ENCODE assay signal across 10 cellular contexts in the genomic region with DNA sequence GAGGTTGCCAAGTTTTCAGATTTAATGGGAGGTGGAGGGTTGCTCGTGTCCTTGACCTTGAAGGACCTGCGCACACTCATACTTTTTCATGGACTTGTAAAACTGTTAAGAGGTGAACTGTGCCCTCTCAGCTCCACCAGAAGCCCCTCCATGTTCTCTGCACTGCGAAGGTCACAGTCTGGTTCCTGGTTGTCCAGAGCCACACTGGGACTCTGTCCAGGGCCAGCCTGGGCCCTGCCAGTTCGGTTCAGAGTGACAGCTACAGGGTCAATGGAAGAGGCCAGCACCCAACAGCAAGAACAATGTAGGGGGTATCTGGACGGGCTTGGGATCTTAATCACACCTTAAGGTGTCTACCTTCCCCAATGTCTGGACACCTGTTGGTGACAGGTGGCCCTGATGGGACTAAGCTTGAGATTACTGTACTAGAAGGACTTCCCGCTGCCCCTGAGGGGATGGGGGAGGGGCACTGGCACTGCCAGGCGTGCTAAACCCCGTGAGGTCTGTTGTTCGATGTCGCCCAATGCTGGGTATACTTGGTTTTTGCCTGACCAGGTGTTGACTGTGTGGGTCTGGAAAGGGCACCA. TPM values are rescaled to one million over a fixed set of nuclear protein-coding genes. Genes with fewer than 3 reads are reported as not detected.
DNase-seq lines count a peak whose midpoint lies in the region; ATAC-seq, FAIRE-seq and TF ChIP-seq lines count a peak whose summit lies in the region.
"Had no signal": no experiment of that assay in that cellular context is flagged by ENCODE, and none has a peak within 500 bp of the region (broad histone marks: within the 10 kb centered on the region; RNA-seq: fewer than 3 reads in every experiment).

No MANE protein-coding gene starts in this region.

- H3K79me2 ChIP-seq in H1 (ENCODE audit: control insufficient read depth in 1 of 2, insufficient read depth in 2 of 2, low read length in 2 of 2): no peaks in the 10 kb centered on the region

- H3K4ac ChIP-seq in H1 (replicated peaks; ENCODE audit: insufficient read length, low read depth, low read length): no peak overlapping the region

- peak overlapping the region; percentile 82 for H3K4me3 Mint-ChIP-seq in activated naive CD4-positive, alpha-beta T cell treated with anti-CD3 and anti-CD28 coated beads, Interleukin-2, amount 50 U/mL, for 24 hours
- peak overlapping the region; percentile 86 to 97 (median 90) for H3K4me3 Mint-ChIP-seq in naive thymus-derived CD4-positive, alpha-beta T cell

- WGBS in H1 (ENCODE audit: extremely low coverage in 1 of 2, insufficient coverage in 1 of 2, insufficient read length in 1 of 2, insufficient replicate concordance in 2 of 2, low coverage in 1 of 2, low lambda C conversion rate in 2 of 2, missing lambda C conversion rate in 1 of 2), 2 experiments: 79% methylated on average over 10 of the region's 10 CpGs; no CpG with 5 or more reads in 1 of the 2 experiments
- 56% methylated on average over 10 of the region's 10 CpGs for WGBS in urinary bladder

- no peak overlapping the region for H4K5ac ChIP-seq in H1 (ENCODE audit: insufficient read length, low read depth, low read length)

- H3K14ac ChIP-seq in H1 (ENCODE audit: insufficient read length): no peak overlapping the region

- H3K9me3 ChIP-seq in H1 (ENCODE audit: insufficient read depth in 2 of 2, low read depth in 1 of 2, low read length in 1 of 2): peaks cover 0 to 2% of the 10 kb centered on the region in 2 experiments; a peak in 1 of 4 replicates
- H3K9me3 ChIP-seq in naive thymus-derived CD4-positive, alpha-beta T cell (ENCODE audit: control insufficient read depth in 2 of 3, low read length in 3 of 3): no peaks in the 10 kb centered on the region
- H3K9me3 ChIP-seq: SK-N-SH had no signal

- peaks cover 1% of the 10 kb centered on the region for H3K36me3 Mint-ChIP-seq in activated naive CD4-positive, alpha-beta T cell treated with anti-CD3 and anti-CD28 coated beads, Interleukin-2, amount 50 U/mL, for 24 hours
- peaks cover 0 to 8% (median 0%) of the 10 kb centered on the region in 5 donors for H3K36me3 Mint-ChIP-seq in naive thymus-derived CD4-positive, alpha-beta T cell

- H3K4me2 ChIP-seq in H1 (ENCODE audit: insufficient read depth in 1 of 2, low read depth in 2 of 2, low read length in 2 of 2): peak overlapping the region; percentile 71 to 86
- H3K4me2 ChIP-seq: SK-N-SH had no signal

- peak overlapping the region; percentile 73 for H2BK15ac ChIP-seq in H1 (ENCODE audit: low read length)

- no peaks in the 10 kb centered on the region for H3K79me1 ChIP-seq in H1 (ENCODE audit: low read depth, low read length)

- H3K23ac ChIP-seq in H1 (ENCODE audit: insufficient read length): no peak overlapping the region

- no peak for TF ChIP-seq CTCF in H1 (IDR thresholded peaks at IDR 0.05; ENCODE audit: control extremely low read depth in 1 of 3, insufficient read depth in 1 of 3, low read depth in 1 of 3, low read length in 3 of 3)

- H3K27me3 ChIP-seq in H1 (replicated peaks in 1 of 4; ENCODE audit: control insufficient read depth in 3 of 4, extremely low read depth in 1 of 4, insufficient read depth in 3 of 4, low read length in 3 of 4): peaks cover 0 to 18% (median 11%) of the 10 kb centered on the region in 4 experiments; a peak in 5 of 7 replicates
- H3K27me3 ChIP-seq in naive thymus-derived CD4-positive, alpha-beta T cell (ENCODE audit: control insufficient read depth in 2 of 2, insufficient read depth in 2 of 2, low read length in 2 of 2): no peaks in the 10 kb centered on the region

- no peak for ATAC-seq in naive thymus-derived CD4-positive, alpha-beta T cell
- no peak for ATAC-seq in HG02885 (IDR thresholded peaks at IDR 0.05; ENCODE audit: poor library complexity, unreplicated experiment)

- TF ChIP-seq RAD21 in H1 (IDR thresholded peaks at IDR 0.05 in 1 of 2, conservative IDR thresholded peaks at IDR 0.05 in 1 of 2; ENCODE audit: low read depth in 2 of 2, low read length in 2 of 2): no peak

- H3K27me3 Mint-ChIP-seq in activated naive CD4-positive, alpha-beta T cell treated with anti-CD3 and anti-CD28 coated beads, Interleukin-2, amount 50 U/mL, for 24 hours: no peaks in the 10 kb centered on the region
- H3K27me3 Mint-ChIP-seq in naive thymus-derived CD4-positive, alpha-beta T cell: peaks cover 0 to 12% (median 0%) of the 10 kb centered on the region in 5 donors

- H2AK5ac ChIP-seq in H1 (ENCODE audit: low read depth, low read length): peak overlapping the region; percentile 93; the same call in 1 of the 2 replicates

- H2BK120ac ChIP-seq in H1 (replicated peaks; ENCODE audit: low read depth, low read length): peak overlapping the region; percentile 24

- peak overlapping the region; percentile 54; the same call in 1 of the 2 replicates for H2BK5ac ChIP-seq in H1 (ENCODE audit: low read depth, low read length)

- no peak for TF ChIP-seq POLR2A in H1 (IDR thresholded peaks at IDR 0.05; ENCODE audit: control extremely low read depth in 1 of 2, low read depth in 2 of 2, low read length in 2 of 2)

- no peak for TF ChIP-seq EP300 in H1 (IDR thresholded peaks at IDR 0.05; ENCODE audit: borderline replicate concordance in 1 of 2, low read depth in 2 of 2, low read length in 2 of 2)

- DNase-seq in activated naive CD4-positive, alpha-beta T cell treated with Interleukin-2 at 50 U/mL for 16 hours: no peak
- DNase-seq in H1 (ENCODE audit: low read depth in 1 of 2, low spot score in 2 of 2): no peak
- DNase-seq in naive thymus-derived CD4-positive, alpha-beta T cell: peak in 4 of 9 donors; percentile 7 to 17 (median 12)
- DNase-seq in GF-D8 (lab: John Stamatoyannopoulos, UW): no peak
- DNase-seq in DMS114 treated with DMSO at 0.1 percent for 48 hours (lab: John Stamatoyannopoulos, UW; ENCODE audit: unreplicated experiment): no peak
- DNase-seq: SK-N-SH had no signal

- peak overlapping the region; percentile 36 to 57 (median 44); a peak in 7 of 8 replicates for H3K4me3 ChIP-seq in H1 (ENCODE audit: extremely low read depth in 1 of 4, insufficient read depth in 2 of 4, low read depth in 3 of 4, low read length in 4 of 4)
- H3K4me3 ChIP-seq in naive thymus-derived CD4-positive, alpha-beta T cell (ENCODE audit: low read length): peak overlapping the region; percentile 68
- peak overlapping the region; percentile 20 for H3K4me3 ChIP-seq in urinary bladder (ENCODE audit: low read depth, low read length)

- H2AFZ ChIP-seq in H1 (ENCODE audit: low read length): 0 out of 2 replicates have a peak overlapping the region, but pooled peaks have one; percentile 95

- H3K27ac Mint-ChIP-seq in activated naive CD4-positive, alpha-beta T cell treated with anti-CD3 and anti-CD28 coated beads, Interleukin-2, amount 50 U/mL, for 24 hours: peak overlapping the region; percentile 99
- H3K27ac Mint-ChIP-seq in naive thymus-derived CD4-positive, alpha-beta T cell: peak overlapping the region; percentile 92 to 99 (median 97)

- peak overlapping the region in 3 of 4 experiments; percentile 30 to 36 (median 31); a peak in 5 of 7 replicates for H3K9ac ChIP-seq in H1 (replicated peaks in 1 of 4; ENCODE audit: extremely low read depth in 1 of 4, low read depth in 3 of 4, low read length in 3 of 4)
- H3K9ac ChIP-seq: SK-N-SH had no signal

- peak overlapping the region; percentile 98 for H2BK20ac ChIP-seq in H1 (ENCODE audit: low read length)

- H3K23me2 ChIP-seq in H1 (ENCODE audit: low read depth, low read length): peaks cover 4% of the 10 kb centered on the region; the same call in 1 of the 2 replicates

- H3K9me3 Mint-ChIP-seq in activated naive CD4-positive, alpha-beta T cell treated with anti-CD3 and anti-CD28 coated beads, Interleukin-2, amount 50 U/mL, for 24 hours: no peaks in the 10 kb centered on the region
- H3K9me3 Mint-ChIP-seq in naive thymus-derived CD4-positive, alpha-beta T cell: peaks cover 0 to 7% (median 1%) of the 10 kb centered on the region in 11 donors

- H4K8ac ChIP-seq in H1 (ENCODE audit: extremely low read depth, insufficient read depth, low read length): no peak overlapping the region

- H3K36me3 ChIP-seq in H1 (ENCODE audit: control insufficient read depth in 2 of 4, insufficient read depth in 4 of 4, low read length in 3 of 4) (no peaks in the 10 kb centered on the region), urinary bladder (ENCODE audit: insufficient read depth) (no peaks in the 10 kb centered on the region)
- no peaks in the 10 kb centered on the region for H3K36me3 ChIP-seq in naive thymus-derived CD4-positive, alpha-beta T cell (ENCODE audit: control insufficient read depth in 2 of 3, insufficient read depth in 3 of 3, low read length in 3 of 3)

- FAIRE-seq in H1 (lab: Jason Lieb, UNC): no peak
- FAIRE-seq: frontal cortex had no signal

- peaks cover 65% of the 10 kb centered on the region for H3K4me1 Mint-ChIP-seq in activated naive CD4-positive, alpha-beta T cell treated with anti-CD3 and anti-CD28 coated beads, Interleukin-2, amount 50 U/mL, for 24 hours
- peaks cover 45 to 70% (median 60%) of the 10 kb centered on the region in 7 donors for H3K4me1 Mint-ChIP-seq in naive thymus-derived CD4-positive, alpha-beta T cell

- H3K18ac ChIP-seq in H1 (ENCODE audit: extremely low read depth, low read length): peak overlapping the region; percentile 44; the same call in 1 of the 2 replicates

- H4K91ac ChIP-seq in H1 (replicated peaks; ENCODE audit: insufficient read length, low read length): no peak overlapping the region

- no peak overlapping the region for H3K56ac ChIP-seq in H1 (replicated peaks; ENCODE audit: insufficient read length, low read depth, low read length)

- CTCF ChIA-PET in H1 (lab: Charles Lee; ENCODE audit: partially characterized antibody): interaction anchor here (0.6 to 2.4 kb wide), 10 partner anchors 10 to 183 kb away, joined by 3 to 11 read pairs (median 4); a partner anchor contains a TSS
- CTCF ChIA-PET in naive thymus-derived CD4-positive, alpha-beta T cell (lab: Charles Lee): interaction anchor here (0.7 to 1.9 kb wide), 5 partner anchors 15 to 77 kb away, joined by 3 to 12 read pairs (median 5); a partner anchor contains a TSS

- H3K27ac ChIP-seq in H1 (ENCODE audit: low read depth, low read length) (peak overlapping the region; percentile 25; the same call in 1 of the 2 replicates), urinary bladder (ENCODE audit: low read depth) (peak overlapping the region; percentile 80)
- H3K27ac ChIP-seq in naive thymus-derived CD4-positive, alpha-beta T cell (ENCODE audit: low read depth, low read length): peak overlapping the region; percentile 79

- POLR2A ChIA-PET in H1 (lab: Charles Lee; ENCODE audit: partially characterized antibody): interaction anchor here (0.8 to 2.0 kb wide), 8 partner anchors 9 to 79 kb away, joined by 3 to 11 read pairs (median 5); a partner anchor contains a TSS
- POLR2A ChIA-PET in naive thymus-derived CD4-positive, alpha-beta T cell (lab: Charles Lee): interaction anchor here (0.6 to 4.8 kb wide), 12 partner anchors 14 to 394 kb away, joined by 3 to 44 read pairs (median 4); a partner anchor contains a TSS

- H2BK12ac ChIP-seq in H1 (ENCODE audit: low read depth, low read length): peak overlapping the region; percentile 89; the same call in 1 of the 2 replicates

- intact Hi-C loops in naive thymus-derived CD4-positive, alpha-beta T cell (cut with micrococcal nuclease): loop anchor here (2.0 to 10.0 kb wide), 8 partner anchors 47 to 799 kb away; a partner anchor contains a TSS

- peaks cover 11 to 23% (median 17%) of the 10 kb centered on the region in 4 experiments for H3K4me1 ChIP-seq in H1 (replicated peaks in 1 of 4; ENCODE audit: control insufficient read depth in 3 of 4, insufficient read depth in 4 of 4, low read length in 3 of 4)
- H3K4me1 ChIP-seq in naive thymus-derived CD4-positive, alpha-beta T cell (ENCODE audit: control insufficient read depth in 2 of 2, insufficient read depth in 2 of 2, low read length in 2 of 2): peaks cover 48 to 56% of the 10 kb centered on the region in 2 donors
- H3K4me1 ChIP-seq in urinary bladder (ENCODE audit: insufficient read depth): no peaks in the 10 kb centered on the region

- no peaks in the 10 kb centered on the region for H4K20me1 ChIP-seq in H1 (replicated peaks in 1 of 2; ENCODE audit: control insufficient read depth in 1 of 2, insufficient read depth in 2 of 2, low read length in 2 of 2)

RNA-seq across cellular contexts. Expression of a gene that starts 34.7 kb away (rescaled TPM):
- not detected in 2 replicates for total RNA-seq in H1 (2021; fragmentation: NEBNext Ultra II Directional; extraction: Animal tissue kit (Norgen Biotek cat#: 25700))
- polyA plus RNA-seq in H1 (2011; rRNA removed) (not detected in 2 replicates), urinary bladder (0.05 TPM)
- not detected for polyA plus RNA-seq in H1 (2011; cell fraction: cytosol; rRNA removed)
- polyA plus RNA-seq in H1 (2011; cell fraction: nucleus; rRNA removed): not detected
- not detected in 4 replicates for polyA plus RNA-seq in H1 (2012, experiment 1 of 2)
- polyA plus RNA-seq in H1 (2012, experiment 2 of 2): not detected
- polyA plus RNA-seq in H1 (2013, experiment 1 of 2): not detected
- 0.02 TPM for polyA plus RNA-seq in H1 (2013, experiment 2 of 2)
- not detected in 2 replicates for polyA minus RNA-seq in H1 (2011; rRNA and poly(A)+ RNA removed)
- polyA minus RNA-seq in H1 (2011; cell fraction: cytosol; rRNA and poly(A)+ RNA removed): not detected
- not detected for polyA minus RNA-seq in H1 (2011; cell fraction: nucleus; rRNA and poly(A)+ RNA removed)
- total RNA-seq in naive thymus-derived CD4-positive, alpha-beta T cell: under 1 TPM; 0.13 to 0.27 (median 0.15) TPM
- not detected for polyA plus RNA-seq in naive thymus-derived CD4-positive, alpha-beta T cell
- 0.16 TPM for total RNA-seq in urinary bladder
- polyA plus RNA-seq: SK-N-SH had no signal

RNA-seq across cellular contexts. Expression of a gene that starts 59.8 kb away (rescaled TPM):
- total RNA-seq in H1 (2021; fragmentation: NEBNext Ultra II Directional; extraction: Animal tissue kit (Norgen Biotek cat#: 25700)): 108 and 113 TPM in 2 replicates
- polyA plus RNA-seq in H1 (2011; rRNA removed): 59.5 and 78.4 TPM in 2 replicates
- polyA plus RNA-seq in H1 (2011; cell fraction: cytosol; rRNA removed): 107 TPM
- polyA plus RNA-seq in H1 (2011; cell fraction: nucleus; rRNA removed): 17.3 TPM
- polyA plus RNA-seq in H1 (2012, experiment 1 of 2): 85.1 to 135 TPM (median 91.4 TPM) in 4 replicates
- 90.6 TPM for polyA plus RNA-seq in H1 (2012, experiment 2 of 2)
- polyA plus RNA-seq in H1 (2013, experiment 1 of 2): 105 TPM
- polyA plus RNA-seq in H1 (2013, experiment 2 of 2): 107 TPM
- polyA minus RNA-seq in H1 (2011; rRNA and poly(A)+ RNA removed): 25.4 and 26.4 TPM in 2 replicates
- polyA minus RNA-seq in H1 (2011; cell fraction: cytosol; rRNA and poly(A)+ RNA removed): 31.1 TPM
- polyA minus RNA-seq in H1 (2011; cell fraction: nucleus; rRNA and poly(A)+ RNA removed): 15.2 TPM
- 10 to 100 TPM; 45.6 to 63.2 (median 57.3) TPM for total RNA-seq in naive thymus-derived CD4-positive, alpha-beta T cell
- 100 to 1,000 TPM; 123 to 132 TPM for polyA plus RNA-seq in naive thymus-derived CD4-positive, alpha-beta T cell
- total RNA-seq in urinary bladder: 39.4 TPM
- 102 TPM for polyA plus RNA-seq in urinary bladder

Comparison
In these comparisons a context has a peak if more than half of its experiments do, and no peak if none do; other contexts are left out.
1. H3K27ac ChIP-seq: peak in every context shown above with its lines; median percentile 80 in urinary bladder; 79 in naive thymus-derived CD4-positive, alpha-beta T cell; 25 in H1.